In the genomic region with DNA sequence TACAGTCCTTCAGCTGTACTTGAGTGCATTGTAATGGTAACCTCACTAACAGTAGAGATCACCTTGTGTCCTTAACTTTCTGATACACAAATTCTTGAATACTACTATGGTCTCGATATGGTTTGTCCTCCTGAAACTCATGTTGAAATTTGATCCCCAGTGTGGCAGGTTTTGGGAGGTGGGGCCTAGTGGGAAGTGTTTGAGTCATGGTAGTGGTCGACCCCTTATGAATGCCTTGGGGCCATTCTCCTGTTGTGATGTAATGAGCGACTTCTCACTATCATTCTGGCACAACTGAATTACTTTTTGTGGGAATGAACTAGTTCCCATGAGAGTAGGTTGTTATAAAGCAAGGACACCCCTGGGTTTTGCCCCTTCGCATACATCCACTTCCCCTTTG, we compare ENCODE assay signal across 27 cellular contexts. TPM values are rescaled to one million over a fixed set of nuclear protein-coding genes. Genes with fewer than 3 reads are reported as not detected.
A peak's percentile ranks its signal among the peaks of the same experiment; 100 is the strongest.
DNase-seq lines count a peak whose midpoint lies in the region; ATAC-seq and TF ChIP-seq lines count a peak whose summit lies in the region.
"Had no signal": no experiment of that assay in that cellular context is flagged by ENCODE, and none has a peak within 500 bp of the region (broad histone marks: within the 10 kb centered on the region; RNA-seq: fewer than 3 reads in every experiment).

No MANE protein-coding gene starts in this region.

- no peak overlapping the region for H3K23ac ChIP-seq in IMR-90 (ENCODE audit: low read depth, low read length)

- H3K27ac Mint-ChIP-seq in WTC11 = peak overlapping the region; percentile 77
- H3K27ac Mint-ChIP-seq: activated CD4-positive, alpha-beta T cell treated with anti-CD3 and anti-CD28 coated beads, Interleukin-2, amount 10 ng/mL, durations not matched to agents 7 days and 5 days; CD4-positive, CD25-positive, alpha-beta regulatory T cell; memory B cell; stimulated activated naive B cell treated with anti-CD40 and anti-IgM and Interleukin-4, amounts not matched to agents 10 μg/mL and 1 μg/mL and 100 μg/mL, for 72 hours had no signal

- DNase-seq in Daoy (ENCODE audit: low read depth) (peak; percentile 37), IMR-90 (peak; percentile 21), WTC11 (ENCODE audit: low spot score) (no peak), iris pigment epithelial cell (ENCODE audit: low read depth) (peak; percentile 22), OCI-LY7 (ENCODE audit: low spot score) (no peak), NCI-H1105 (lab: John Stamatoyannopoulos, UW) (no peak), upper lobe of left lung (no peak), kidney glomerular epithelial cell (lab: John Stamatoyannopoulos, UW) (no peak)
- DNase-seq: activated CD4-positive, alpha-beta T cell treated with anti-CD3 and anti-CD28 coated beads, Interleukin-2, amount 10 ng/mL, durations not matched to agents 7 days and 5 days; activated gamma-delta T cell treated with Interleukin-2 at 50 U/mL for 16 hours; activated T-cell treated with anti-CD3 and anti-CD28 coated beads, Interleukin-2, amount 50 U/mL, for 4 hours; adrenal gland; CD4-positive, CD25-positive, alpha-beta regulatory T cell; colonic mucosa; effector CD8-positive, alpha-beta T cell; erythroblast; left colon; NCI-H2107; NCI-H446; OCI-M1; posterior cingulate gyrus; right lobe of liver; stimulated activated naive B cell treated with anti-CD40 and anti-IgM and Interleukin-4, amounts not matched to agents 10 μg/mL and 1 μg/mL and 100 μg/mL, for 72 hours; uterus; WERI-Rb-1 had no signal

- peaks cover 7 to 11% of the 10 kb centered on the region in 2 experiments; a peak in 3 of 4 replicates for H3K79me1 ChIP-seq in IMR-90 (ENCODE audit: low read depth in 1 of 2, low read length in 2 of 2)

- no peak overlapping the region for H2BK15ac ChIP-seq in IMR-90 (ENCODE audit: low read depth, low read length)

- ATAC-seq in IMR-90 (ENCODE audit: low read depth) (no peak), WTC11 (peak; percentile 71), upper lobe of left lung (ENCODE audit: low FRiP score in 2 of 2) (no peak)
- ATAC-seq: activated T-cell treated with anti-CD3 and anti-CD28 coated beads, Interleukin-2, amount 50 U/mL, for 4 hours; left colon; right lobe of liver; stimulated activated naive B cell treated with anti-CD40 and anti-IgM and Interleukin-4, amounts not matched to agents 10 μg/mL and 1 μg/mL and 100 μg/mL, for 72 hours had no signal

- H3K27ac ChIP-seq in IMR-90 (ENCODE audit: insufficient read depth, low read length) (no peak overlapping the region), OCI-LY7 (ENCODE audit: low read depth, low read length, poor library complexity, severe bottlenecking) (no peak overlapping the region), upper lobe of left lung (no peak overlapping the region)
- H3K27ac ChIP-seq: adrenal gland, colonic mucosa, right lobe of liver, suprapubic skin, uterus, WERI-Rb-1 had no signal

- no peak overlapping the region for H4K5ac ChIP-seq in IMR-90 (ENCODE audit: low read depth, low read length)

- H3K9me1 ChIP-seq in IMR-90 (ENCODE audit: insufficient read depth, low read length) = no peaks in the 10 kb centered on the region

- no peak overlapping the region for H3K56ac ChIP-seq in IMR-90 (ENCODE audit: extremely low read depth, insufficient read depth, low read length)

- H3K36me3 Mint-ChIP-seq in WTC11 = peaks cover 8% of the 10 kb centered on the region

- no peak overlapping the region for H2AK5ac ChIP-seq in IMR-90 (ENCODE audit: low read depth, low read length)

- no peak overlapping the region for H3K4ac ChIP-seq in IMR-90 (ENCODE audit: low read depth, low read length)

- no peak overlapping the region for H3K18ac ChIP-seq in IMR-90 (ENCODE audit: low read depth, low read length)

- H3K79me2 ChIP-seq in OCI-LY7 (ENCODE audit: insufficient read depth, low read depth, low read length) = no peaks in the 10 kb centered on the region

- no peak overlapping the region for H3K9ac ChIP-seq in IMR-90 (ENCODE audit: low read depth, low read length)

- H3K4me3 Mint-ChIP-seq in WTC11 = no peak overlapping the region
- H3K4me3 Mint-ChIP-seq: activated CD4-positive, alpha-beta T cell treated with anti-CD3 and anti-CD28 coated beads, Interleukin-2, amount 10 ng/mL, durations not matched to agents 7 days and 5 days; activated T-cell treated with anti-CD3 and anti-CD28 coated beads, Interleukin-2, amount 50 U/mL, for 4 hours; CD4-positive, CD25-positive, alpha-beta regulatory T cell; memory B cell; stimulated activated naive B cell treated with anti-CD40 and anti-IgM and Interleukin-4, amounts not matched to agents 10 μg/mL and 1 μg/mL and 100 μg/mL, for 72 hours had no signal

- H3K9me3 Mint-ChIP-seq in WTC11 = no peaks in the 10 kb centered on the region
- H3K9me3 Mint-ChIP-seq: activated CD4-positive, alpha-beta T cell treated with anti-CD3 and anti-CD28 coated beads, Interleukin-2, amount 10 ng/mL, durations not matched to agents 7 days and 5 days; activated T-cell treated with anti-CD3 and anti-CD28 coated beads, Interleukin-2, amount 50 U/mL, for 4 hours; CD4-positive, CD25-positive, alpha-beta regulatory T cell; memory B cell; stimulated activated naive B cell treated with anti-CD40 and anti-IgM and Interleukin-4, amounts not matched to agents 10 μg/mL and 1 μg/mL and 100 μg/mL, for 72 hours had no signal

- no peaks in the 10 kb centered on the region for H3K27me3 Mint-ChIP-seq in WTC11 (ENCODE audit: low read depth)
- H3K27me3 Mint-ChIP-seq: activated CD4-positive, alpha-beta T cell treated with anti-CD3 and anti-CD28 coated beads, Interleukin-2, amount 10 ng/mL, durations not matched to agents 7 days and 5 days; CD4-positive, CD25-positive, alpha-beta regulatory T cell; memory B cell; stimulated activated naive B cell treated with anti-CD40 and anti-IgM and Interleukin-4, amounts not matched to agents 10 μg/mL and 1 μg/mL and 100 μg/mL, for 72 hours had no signal

- H2AK9ac ChIP-seq in IMR-90 (replicated peaks; ENCODE audit: low read depth, low read length, poor library complexity) = no peak overlapping the region

- no peak overlapping the region for H3K14ac ChIP-seq in IMR-90 (replicated peaks; ENCODE audit: low read depth, low read length)

- no peak for TF ChIP-seq RAD21 in IMR-90 (IDR thresholded peaks at IDR 0.05; ENCODE audit: low read length)

- no peak overlapping the region for H3K4me2 ChIP-seq in IMR-90 (ENCODE audit: low read depth, low read length)
- no peak overlapping the region for H3K4me2 ChIP-seq in OCI-LY7 (ENCODE audit: low read length)

- H4K20me1 ChIP-seq in IMR-90 (ENCODE audit: insufficient read depth, low read length) (no peaks in the 10 kb centered on the region), OCI-LY7 (ENCODE audit: insufficient read depth, low read length) (no peaks in the 10 kb centered on the region)

- POLR2A ChIA-PET in IMR-90 (lab: Charles Lee; ENCODE audit: unreplicated experiment) (no interaction called here), WTC11 (lab: Charles Lee) (no interaction called here), OCI-LY7 (lab: Charles Lee) (interaction anchor here (0.7 kb wide), 1 partner anchor 28 kb away, joined by 3 read pairs; no protein-coding TSS in a partner anchor)

- intact Hi-C loops in IMR-90 (cut with micrococcal nuclease) (no loop called here), OCI-LY7 (cut with micrococcal nuclease; ENCODE audit: unreplicated experiment) (no loop called here)

- no CpG with 5 or more reads among the region's 4 CpGs for WGBS in IMR-90 (ENCODE audit: extremely low coverage in 2 of 2, insufficient read length in 1 of 2), 2 experiments
- 96 to 98% methylated on average over 4 of the region's 4 CpGs for WGBS in upper lobe of left lung, 2 donors

- H3K4me1 Mint-ChIP-seq in WTC11 = peaks cover 28% of the 10 kb centered on the region
- H3K4me1 Mint-ChIP-seq: activated CD4-positive, alpha-beta T cell treated with anti-CD3 and anti-CD28 coated beads, Interleukin-2, amount 10 ng/mL, durations not matched to agents 7 days and 5 days; memory B cell; stimulated activated naive B cell treated with anti-CD40 and anti-IgM and Interleukin-4, amounts not matched to agents 10 μg/mL and 1 μg/mL and 100 μg/mL, for 72 hours had no signal

- no peaks in the 10 kb centered on the region for H3K9me2 ChIP-seq in OCI-LY7 (ENCODE audit: insufficient read depth, low read length)

- in situ Hi-C loops in IMR-90 (cut with MboI; ENCODE audit: low sequenced_read_pairs) = no loop called here

- H3K4me1 ChIP-seq in IMR-90 (ENCODE audit: control insufficient read depth, insufficient read depth, low read length) = no peaks in the 10 kb centered on the region
- H3K4me1 ChIP-seq in OCI-LY7 (ENCODE audit: insufficient read depth, low read length, poor library complexity, severe bottlenecking) = no peaks in the 10 kb centered on the region
- no peaks in the 10 kb centered on the region for H3K4me1 ChIP-seq in upper lobe of left lung
- H3K4me1 ChIP-seq: colonic mucosa, right lobe of liver, suprapubic skin, uterus had no signal

- no TSS peak for BruUV-seq in IMR-90 (replicated peaks; lab: Mats Ljungman, UMichigan)
- BruUV-seq in OCI-LY7 (replicated peaks; lab: Mats Ljungman, UMichigan) = no TSS peak

- no peak for TF ChIP-seq EP300 in upper lobe of left lung (IDR thresholded peaks at IDR 0.05)

- H3K4me3 ChIP-seq in IMR-90 (ENCODE audit: insufficient read depth, low read depth, low read length) = no peak overlapping the region
- no peak overlapping the region for H3K4me3 ChIP-seq in OCI-LY7 (ENCODE audit: low read depth, low read length, poor library complexity, severe bottlenecking)
- H3K4me3 ChIP-seq in upper lobe of left lung = no peak overlapping the region
- H3K4me3 ChIP-seq: adrenal gland, colonic mucosa, right lobe of liver, suprapubic skin, uterus had no signal

- CTCF ChIA-PET in IMR-90 (lab: Yijun Ruan, JAX) = interaction anchor here (1.0 kb wide), 1 partner anchor 14 kb away, joined by 3 read pairs; no protein-coding TSS in a partner anchor
- CTCF ChIA-PET in WTC11 (lab: Charles Lee) = no interaction called here
- CTCF ChIA-PET in OCI-LY7 (lab: Charles Lee; ENCODE audit: unreplicated experiment) = no interaction called here

- dilution Hi-C loops in IMR-90 (cut with HindIII; ENCODE audit: low sequenced_read_pairs, unreplicated experiment) = no loop called here

- H3K9me3 ChIP-seq in IMR-90 (ENCODE audit: control insufficient read depth, insufficient read depth, low read length) = no peaks in the 10 kb centered on the region
- H3K9me3 ChIP-seq in OCI-LY7 (ENCODE audit: low read length) = no peaks in the 10 kb centered on the region
- no peaks in the 10 kb centered on the region for H3K9me3 ChIP-seq in upper lobe of left lung
- H3K9me3 ChIP-seq: adrenal gland, colonic mucosa, right lobe of liver, suprapubic skin, uterus had no signal

- H4K91ac ChIP-seq in IMR-90 (ENCODE audit: insufficient read depth, low read depth, low read length) = no peak overlapping the region

- H2BK5ac ChIP-seq in IMR-90 (ENCODE audit: low read depth, low read length, poor library complexity, severe bottlenecking) = no peak overlapping the region

- H2BK120ac ChIP-seq in IMR-90 (ENCODE audit: low read depth, low read length) = no peak overlapping the region

- H3K36me3 ChIP-seq in IMR-90 (ENCODE audit: control insufficient read depth, insufficient read depth, low read length) = peaks cover 7% of the 10 kb centered on the region
- peaks cover 11% of the 10 kb centered on the region; the same call in 1 of the 2 replicates for H3K36me3 ChIP-seq in OCI-LY7 (ENCODE audit: insufficient read depth, low read length)
- peaks cover 7 to 42% (median 10%) of the 10 kb centered on the region in 4 donors for H3K36me3 ChIP-seq in upper lobe of left lung
- H3K36me3 ChIP-seq: colonic mucosa, uterus had no signal

- H4K8ac ChIP-seq in IMR-90 (ENCODE audit: low read depth in 2 of 2, low read length in 2 of 2) = no peak overlapping the region

- TF ChIP-seq POLR2A in IMR-90 (IDR thresholded peaks at IDR 0.05; ENCODE audit: low read depth, low read length) = no peak
- TF ChIP-seq POLR2A in upper lobe of left lung (IDR thresholded peaks at IDR 0.05) = no peak

- TF ChIP-seq CTCF in IMR-90 (conservative IDR thresholded peaks at IDR 0.05; ENCODE audit: low read depth, low read length) = no peak
- no peak for TF ChIP-seq CTCF in WTC11 (IDR thresholded peaks at IDR 0.05)
- TF ChIP-seq CTCF in OCI-LY7 (conservative IDR thresholded peaks at IDR 0.05; ENCODE audit: low read length) = no peak
- no peak for TF ChIP-seq CTCF in upper lobe of left lung (IDR thresholded peaks at IDR 0.05)

- H2AFZ ChIP-seq in IMR-90 (replicated peaks; ENCODE audit: low read length, poor library complexity) (no peak overlapping the region), OCI-LY7 (ENCODE audit: low read length) (no peak overlapping the region)

- H3K27me3 ChIP-seq in IMR-90 (ENCODE audit: control insufficient read depth, insufficient read depth, low read length) (no peaks in the 10 kb centered on the region), upper lobe of left lung (no peaks in the 10 kb centered on the region)
- H3K27me3 ChIP-seq: adrenal gland, colonic mucosa, right lobe of liver, suprapubic skin, uterus had no signal

- H2BK20ac ChIP-seq in IMR-90 (ENCODE audit: low read depth, low read length) = no peak overlapping the region

RNA-seq across cellular contexts. Expression of gene IPO8, which starts 52.3 kb away (rescaled TPM):
- 22.3 and 27.9 TPM in 2 replicates for total RNA-seq in Daoy (2014; rRNA removed; shearing (Covaris generic))
- total RNA-seq in IMR-90 (2012; rRNA removed) (31.5 and 31.9 TPM in 2 replicates), WTC11 (2021) (41.2 to 44.8 TPM (median 43.1 TPM) in 3 replicates), OCI-LY7 (2022) (41.6 and 47.8 TPM in 2 replicates), upper lobe of left lung (10 to 100 TPM; 20.4 to 68.1 (median 48.0) TPM)
- polyA plus RNA-seq in IMR-90 (2012; rRNA removed) = 7.1 and 11.1 TPM in 2 replicates
- polyA plus RNA-seq in IMR-90 (2012; cell fraction: cytosol; rRNA removed) = 1.6 and 2.2 TPM in 2 replicates
- polyA plus RNA-seq in IMR-90 (2012; cell fraction: nucleus; rRNA removed; ENCODE audit: low replicate concordance) = 2.3 and 9.6 TPM in 2 replicates
- 14.7 and 23.9 TPM in 2 replicates for total RNA-seq in OCI-LY7 (2014; rRNA removed; shearing (Covaris generic))

Comparison
In these comparisons a context has a peak if more than half of its experiments do, and no peak if none do; other contexts are left out.
1. DNase-seq: peak in Daoy (single experiment), IMR-90 (single experiment) and iris pigment epithelial cell (single experiment); none in WTC11 (single experiment), OCI-LY7 (single experiment), NCI-H1105 (single experiment), upper lobe of left lung (0 of 2) and kidney glomerular epithelial cell (single experiment).